ENCODE assay signal across 8 cellular contexts in the genomic region with DNA sequence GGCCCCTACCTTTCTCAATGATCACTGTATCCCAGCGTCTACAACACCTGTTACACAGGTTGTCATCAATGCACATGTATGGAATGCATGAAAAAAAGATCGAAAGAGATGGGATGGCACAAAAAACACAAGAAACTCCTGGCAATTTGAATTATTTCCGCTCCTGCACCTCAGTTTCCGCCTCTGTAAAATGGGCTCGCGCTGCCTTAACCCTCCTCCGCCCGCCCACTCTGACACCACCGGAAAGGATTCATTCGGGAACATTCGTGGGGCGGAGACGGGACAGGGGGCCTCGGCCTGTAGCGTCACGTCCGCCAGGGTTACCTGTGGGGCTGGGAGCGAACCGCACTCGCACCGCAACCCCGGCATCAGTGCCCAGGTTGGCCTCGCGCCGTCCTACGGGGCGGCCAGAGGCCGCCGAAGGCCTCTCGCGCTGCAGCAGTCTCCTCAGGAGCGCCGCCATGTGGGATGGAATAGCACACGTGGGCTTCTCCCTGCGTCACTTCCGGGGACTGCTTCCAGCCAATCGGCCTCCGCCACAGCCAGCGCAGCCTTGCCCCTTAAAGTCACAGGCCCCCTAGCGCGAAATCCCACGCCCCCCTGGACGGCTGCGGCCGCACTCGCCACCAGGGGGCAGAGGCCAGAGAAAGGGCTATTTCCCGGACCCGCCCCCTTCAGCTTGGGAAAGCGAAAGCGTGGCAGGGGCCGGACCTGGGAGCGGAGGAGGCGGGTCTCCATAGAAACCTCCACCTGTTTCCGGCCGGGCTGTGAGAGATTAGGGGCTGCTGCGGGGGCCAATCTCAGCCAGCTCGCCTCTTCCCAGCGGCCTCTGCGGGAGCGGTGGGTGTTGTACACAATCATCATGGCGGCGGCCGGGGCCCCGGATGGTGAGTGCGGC. TPM values are rescaled to one million over a fixed set of nuclear protein-coding genes. Genes with fewer than 3 reads are reported as not detected.
A peak's percentile ranks its signal among the peaks of the same experiment; 100 is the strongest.
DNase-seq lines count a peak whose midpoint lies in the region; ATAC-seq and TF ChIP-seq lines count a peak whose summit lies in the region.

A gene (minus strand): TSS at position 470 of the 898 bp plus-strand sequence. CDS start 7 bp downstream, at position 463.
A gene with protein sequence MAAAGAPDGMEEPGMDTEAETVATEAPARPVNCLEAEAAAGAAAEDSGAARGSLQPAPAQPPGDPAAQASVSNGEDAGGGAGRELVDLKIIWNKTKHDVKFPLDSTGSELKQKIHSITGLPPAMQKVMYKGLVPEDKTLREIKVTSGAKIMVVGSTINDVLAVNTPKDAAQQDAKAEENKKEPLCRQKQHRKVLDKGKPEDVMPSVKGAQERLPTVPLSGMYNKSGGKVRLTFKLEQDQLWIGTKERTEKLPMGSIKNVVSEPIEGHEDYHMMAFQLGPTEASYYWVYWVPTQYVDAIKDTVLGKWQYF (plus strand): TSS at position 847 of the 898 bp plus-strand sequence. CDS start 16 bp downstream, at position 863.

- peak within 1 kb of the TSS; percentile 92 for H3K27ac ChIP-seq in caudate nucleus (ENCODE audit: low read depth, low read length)

- peaks cover 35% of the 10 kb centered on the region for H3K36me3 Mint-ChIP-seq in WTC11

- H3K9me3 Mint-ChIP-seq in WTC11: no peaks in the 10 kb centered on the region

- ATAC-seq in HG03196 (IDR thresholded peaks at IDR 0.05; ENCODE audit: unreplicated experiment) (peak; percentile 88), WTC11 (peak; percentile 95)

- H3K27ac Mint-ChIP-seq in WTC11: peak within 1 kb of the TSS; percentile 85

- DNase-seq in AG09319 (ENCODE audit: extremely low read depth, low read depth): peak; percentile 96
- DNase-seq in NCI-H226: peak; percentile 97
- peak; percentile 98 for DNase-seq in WTC11 (ENCODE audit: low spot score)
- peak; percentile 68 to 100 (median 97) for DNase-seq in caudate nucleus (lab: John Stamatoyannopoulos, UW)
- DNase-seq in inferior parietal cortex (ENCODE audit: extremely low spot score): peak; percentile 96
- DNase-seq in stimulated activated CD4-positive, alpha-beta T cell treated with anti-CD3 and anti-CD28 coated beads, Interleukin-12 subunit alpha, Interleukin-12 subunit beta, amount 100 ng/mL, for 24 hours (ENCODE audit: low read depth in 2 of 2): peak; percentile 97

- peaks cover 18% of the 10 kb centered on the region for H3K4me1 Mint-ChIP-seq in WTC11

- TF ChIP-seq CTCF in AG09319 (IDR thresholded peaks at IDR 0.05; ENCODE audit: low read depth, low read length) (peak; percentile 87), WTC11 (IDR thresholded peaks at IDR 0.05) (peak; percentile 78)

- in situ Hi-C loops in GM18951 (cut with MboI; ENCODE audit: low sequenced_read_pairs, unreplicated experiment): no loop called here

- no peaks in the 10 kb centered on the region for H3K27me3 Mint-ChIP-seq in WTC11 (ENCODE audit: low read depth)

- TF ChIP-seq POLR2A in GM18951 (IDR thresholded peaks at IDR 0.05; ENCODE audit: extremely low read depth, insufficient read depth, insufficient read length): peak; percentile 69

- H3K4me3 Mint-ChIP-seq in WTC11: peak within 1 kb of the TSS; percentile 90

- CTCF ChIA-PET in WTC11 (lab: Charles Lee): interaction anchor here (0.6 to 2.3 kb wide), 14 partner anchors 12 to 488 kb away, joined by 3 to 22 read pairs (median 4); a partner anchor contains a TSS

- POLR2A ChIA-PET in WTC11 (lab: Charles Lee): interaction anchor here (0.6 to 1.8 kb wide), 5 partner anchors 39 to 104 kb away, joined by 3 to 7 read pairs (median 4); a partner anchor contains a TSS

TF ChIP-seq in WTC11, 78 proteins besides CTCF, POLR2A, EP300 and RAD21 (continues in another document):
- 0 out of 2 replicates have a peak, but pooled peaks have one; percentile 51 for TF ChIP-seq NR2C2 (CRISPR knock-in tag; IDR thresholded peaks at IDR 0.05)
- no peak for TF ChIP-seq NR1H2 (CRISPR knock-in tag; IDR thresholded peaks at IDR 0.05)
- TF ChIP-seq, protein P1, sequence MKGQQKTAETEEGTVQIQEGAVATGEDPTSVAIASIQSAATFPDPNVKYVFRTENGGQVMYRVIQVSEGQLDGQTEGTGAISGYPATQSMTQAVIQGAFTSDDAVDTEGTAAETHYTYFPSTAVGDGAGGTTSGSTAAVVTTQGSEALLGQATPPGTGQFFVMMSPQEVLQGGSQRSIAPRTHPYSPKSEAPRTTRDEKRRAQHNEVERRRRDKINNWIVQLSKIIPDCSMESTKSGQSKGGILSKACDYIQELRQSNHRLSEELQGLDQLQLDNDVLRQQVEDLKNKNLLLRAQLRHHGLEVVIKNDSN (CRISPR knock-in tag; IDR thresholded peaks at IDR 0.05): peak; percentile 93
- TF ChIP-seq CREM (CRISPR knock-in tag; IDR thresholded peaks at IDR 0.05): peak; percentile 92
- TF ChIP-seq PRRX2 (CRISPR knock-in tag; IDR thresholded peaks at IDR 0.05): peak; percentile 75; the same call in 1 of the 2 replicates
- TF ChIP-seq, protein P2, sequence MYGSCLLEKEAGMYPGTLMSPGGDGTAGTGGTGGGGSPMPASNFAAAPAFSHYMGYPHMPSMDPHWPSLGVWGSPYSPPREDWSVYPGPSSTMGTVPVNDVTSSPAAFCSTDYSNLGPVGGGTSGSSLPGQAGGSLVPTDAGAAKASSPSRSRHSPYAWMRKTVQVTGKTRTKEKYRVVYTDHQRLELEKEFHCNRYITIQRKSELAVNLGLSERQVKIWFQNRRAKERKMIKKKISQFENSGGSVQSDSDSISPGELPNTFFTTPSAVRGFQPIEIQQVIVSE (CRISPR knock-in tag; IDR thresholded peaks at IDR 0.05; ENCODE audit: borderline replicate concordance): no peak
- TF ChIP-seq, protein P3, sequence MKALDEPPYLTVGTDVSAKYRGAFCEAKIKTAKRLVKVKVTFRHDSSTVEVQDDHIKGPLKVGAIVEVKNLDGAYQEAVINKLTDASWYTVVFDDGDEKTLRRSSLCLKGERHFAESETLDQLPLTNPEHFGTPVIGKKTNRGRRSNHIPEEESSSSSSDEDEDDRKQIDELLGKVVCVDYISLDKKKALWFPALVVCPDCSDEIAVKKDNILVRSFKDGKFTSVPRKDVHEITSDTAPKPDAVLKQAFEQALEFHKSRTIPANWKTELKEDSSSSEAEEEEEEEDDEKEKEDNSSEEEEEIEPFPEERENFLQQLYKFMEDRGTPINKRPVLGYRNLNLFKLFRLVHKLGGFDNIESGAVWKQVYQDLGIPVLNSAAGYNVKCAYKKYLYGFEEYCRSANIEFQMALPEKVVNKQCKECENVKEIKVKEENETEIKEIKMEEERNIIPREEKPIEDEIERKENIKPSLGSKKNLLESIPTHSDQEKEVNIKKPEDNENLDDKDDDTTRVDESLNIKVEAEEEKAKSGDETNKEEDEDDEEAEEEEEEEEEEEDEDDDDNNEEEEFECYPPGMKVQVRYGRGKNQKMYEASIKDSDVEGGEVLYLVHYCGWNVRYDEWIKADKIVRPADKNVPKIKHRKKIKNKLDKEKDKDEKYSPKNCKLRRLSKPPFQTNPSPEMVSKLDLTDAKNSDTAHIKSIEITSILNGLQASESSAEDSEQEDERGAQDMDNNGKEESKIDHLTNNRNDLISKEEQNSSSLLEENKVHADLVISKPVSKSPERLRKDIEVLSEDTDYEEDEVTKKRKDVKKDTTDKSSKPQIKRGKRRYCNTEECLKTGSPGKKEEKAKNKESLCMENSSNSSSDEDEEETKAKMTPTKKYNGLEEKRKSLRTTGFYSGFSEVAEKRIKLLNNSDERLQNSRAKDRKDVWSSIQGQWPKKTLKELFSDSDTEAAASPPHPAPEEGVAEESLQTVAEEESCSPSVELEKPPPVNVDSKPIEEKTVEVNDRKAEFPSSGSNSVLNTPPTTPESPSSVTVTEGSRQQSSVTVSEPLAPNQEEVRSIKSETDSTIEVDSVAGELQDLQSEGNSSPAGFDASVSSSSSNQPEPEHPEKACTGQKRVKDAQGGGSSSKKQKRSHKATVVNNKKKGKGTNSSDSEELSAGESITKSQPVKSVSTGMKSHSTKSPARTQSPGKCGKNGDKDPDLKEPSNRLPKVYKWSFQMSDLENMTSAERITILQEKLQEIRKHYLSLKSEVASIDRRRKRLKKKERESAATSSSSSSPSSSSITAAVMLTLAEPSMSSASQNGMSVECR (CRISPR knock-in tag; IDR thresholded peaks at IDR 0.05; ENCODE audit: borderline replicate concordance): peak; percentile 37; the same call in 1 of the 2 replicates
- 0 out of 2 replicates have a peak, but pooled peaks have one; percentile 52 for TF ChIP-seq TEAD4 (CRISPR knock-in tag; IDR thresholded peaks at IDR 0.05)
- TF ChIP-seq ATF1 (CRISPR knock-in tag; IDR thresholded peaks at IDR 0.05): no peak
- TF ChIP-seq, protein P4, sequence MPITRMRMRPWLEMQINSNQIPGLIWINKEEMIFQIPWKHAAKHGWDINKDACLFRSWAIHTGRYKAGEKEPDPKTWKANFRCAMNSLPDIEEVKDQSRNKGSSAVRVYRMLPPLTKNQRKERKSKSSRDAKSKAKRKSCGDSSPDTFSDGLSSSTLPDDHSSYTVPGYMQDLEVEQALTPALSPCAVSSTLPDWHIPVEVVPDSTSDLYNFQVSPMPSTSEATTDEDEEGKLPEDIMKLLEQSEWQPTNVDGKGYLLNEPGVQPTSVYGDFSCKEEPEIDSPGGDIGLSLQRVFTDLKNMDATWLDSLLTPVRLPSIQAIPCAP (CRISPR knock-in tag; IDR thresholded peaks at IDR 0.05): peak; percentile 54; the same call in 1 of the 2 replicates
- TF ChIP-seq GABPB1 (CRISPR knock-in tag; IDR thresholded peaks at IDR 0.05): peak; percentile 91
- TF ChIP-seq, protein P5, sequence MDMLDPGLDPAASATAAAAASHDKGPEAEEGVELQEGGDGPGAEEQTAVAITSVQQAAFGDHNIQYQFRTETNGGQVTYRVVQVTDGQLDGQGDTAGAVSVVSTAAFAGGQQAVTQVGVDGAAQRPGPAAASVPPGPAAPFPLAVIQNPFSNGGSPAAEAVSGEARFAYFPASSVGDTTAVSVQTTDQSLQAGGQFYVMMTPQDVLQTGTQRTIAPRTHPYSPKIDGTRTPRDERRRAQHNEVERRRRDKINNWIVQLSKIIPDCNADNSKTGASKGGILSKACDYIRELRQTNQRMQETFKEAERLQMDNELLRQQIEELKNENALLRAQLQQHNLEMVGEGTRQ (CRISPR knock-in tag; IDR thresholded peaks at IDR 0.05): peak; percentile 93
- peak; percentile 67; the same call in 1 of the 2 replicates for TF ChIP-seq NFE2L1 (CRISPR knock-in tag; IDR thresholded peaks at IDR 0.05)

RNA-seq across cellular contexts. Expression of the first gene that starts in this region (rescaled TPM):
- 47.9 to 55.9 TPM (median 53.5 TPM) in 3 replicates for total RNA-seq in WTC11 (2021)

RNA-seq across cellular contexts. Expression of the second gene that starts in this region (rescaled TPM):
- 109 to 128 TPM (median 115 TPM) in 3 replicates for total RNA-seq in WTC11 (2021)

Comparison
In these comparisons a context has a peak if more than half of its experiments do, and no peak if none do; other contexts are left out.
1. Peak in every context shown above with its lines: DNase-seq, ATAC-seq and H3K27ac ChIP-seq.